In genomic region chr2:200319587-200320337, GRCh38 we compare ENCODE assay signal across 1 cellular context.
TF ChIP-seq lines count a peak whose summit lies in the region.

No MANE protein-coding gene starts in this region.

TF ChIP-seq in HepG2, 621 proteins besides CTCF, POLR2A, EP300 and RAD21 (continued from another document and continues in another):
- TF ChIP-seq GRHL1 (CRISPR knock-in tag; conservative IDR thresholded peaks at IDR 0.05) (no peak), SP2 (CRISPR knock-in tag; IDR thresholded peaks at IDR 0.05) (no peak), ZNF572 (CRISPR knock-in tag; IDR thresholded peaks at IDR 0.05) (no peak), PPARG (CRISPR knock-in tag; conservative IDR thresholded peaks at IDR 0.05) (peak; percentile 79), HNRNPUL1 (IDR thresholded peaks at IDR 0.05; ENCODE audit: low read depth, low read length) (0 out of 2 replicates have a peak, but pooled peaks have one; percentile 49), ZNF709 (CRISPR knock-in tag; IDR thresholded peaks at IDR 0.05) (no peak), CBFB (CRISPR knock-in tag; IDR thresholded peaks at IDR 0.05) (no peak), HMGXB4 (CRISPR knock-in tag; IDR thresholded peaks at IDR 0.05; ENCODE audit: borderline replicate concordance in 1 of 2, low read depth in 1 of 2) (0 out of 4 replicates have a peak, but pooled peaks of 1 of the 2 experiments have one; percentile 13), ZBTB1 (CRISPR knock-in tag; IDR thresholded peaks at IDR 0.05; ENCODE audit: borderline replicate concordance) (no peak), SIN3B (IDR thresholded peaks at IDR 0.05; ENCODE audit: low read length) (no peak), IRF2 (CRISPR knock-in tag; IDR thresholded peaks at IDR 0.05) (peak; percentile 29; the same call in 1 of the 2 replicates), HDAC2 (CRISPR knock-in tag; IDR thresholded peaks at IDR 0.05) (peak; percentile 85), ZNF878 (CRISPR knock-in tag; IDR thresholded peaks at IDR 0.05) (no peak), ZNF576 (CRISPR knock-in tag; IDR thresholded peaks at IDR 0.05) (no peak), CEBPZ (IDR thresholded peaks at IDR 0.05; ENCODE audit: low read length) (no peak), BCLAF1 (IDR thresholded peaks at IDR 0.05) (no peak), GPN1 (CRISPR knock-in tag; IDR thresholded peaks at IDR 0.05; ENCODE audit: borderline replicate concordance) (no peak), ZNF24 (IDR thresholded peaks at IDR 0.05) (peak; percentile 14; the same call in 1 of the 2 replicates), ETV5 (CRISPR knock-in tag; IDR thresholded peaks at IDR 0.05; ENCODE audit: borderline replicate concordance) (no peak), ZNF746 (CRISPR knock-in tag; IDR thresholded peaks at IDR 0.05) (no peak), TIGD3 (CRISPR knock-in tag; IDR thresholded peaks at IDR 0.05; ENCODE audit: borderline replicate concordance) (no peak), RNF219 (CRISPR knock-in tag; IDR thresholded peaks at IDR 0.05) (no peak), ZBTB40 (IDR thresholded peaks at IDR 0.05) (no peak), ZBTB40 (CRISPR knock-in tag; IDR thresholded peaks at IDR 0.05) (no peak), SNRNP70 (IDR thresholded peaks at IDR 0.05; ENCODE audit: low read depth, low read length) (no peak), RELA (CRISPR knock-in tag; IDR thresholded peaks at IDR 0.05) (no peak), ZNF616 (CRISPR knock-in tag; IDR thresholded peaks at IDR 0.05; ENCODE audit: low read depth) (no peak), CHD4 (IDR thresholded peaks at IDR 0.05; ENCODE audit: borderline replicate concordance, low read length) (no peak), JUN (CRISPR knock-in tag; IDR thresholded peaks at IDR 0.05) (peak; percentile 93), ZNF670 (CRISPR knock-in tag; IDR thresholded peaks at IDR 0.05; ENCODE audit: borderline replicate concordance) (no peak), ZNF615 (CRISPR knock-in tag; IDR thresholded peaks at IDR 0.05; ENCODE audit: borderline replicate concordance) (no peak), NFIC (IDR thresholded peaks at IDR 0.05; ENCODE audit: low read length) (peak; percentile 83), BRCA1 (CRISPR knock-in tag; IDR thresholded peaks at IDR 0.05) (no peak), GLI4 (CRISPR knock-in tag; IDR thresholded peaks at IDR 0.05; ENCODE audit: borderline replicate concordance) (no peak), HMG20A (CRISPR knock-in tag; IDR thresholded peaks at IDR 0.05; ENCODE audit: borderline replicate concordance) (peak; percentile 87), ARNTL (CRISPR knock-in tag; IDR thresholded peaks at IDR 0.05) (no peak), TBX3 (IDR thresholded peaks at IDR 0.05; ENCODE audit: borderline replicate concordance) (no peak)
